In the genomic region with DNA sequence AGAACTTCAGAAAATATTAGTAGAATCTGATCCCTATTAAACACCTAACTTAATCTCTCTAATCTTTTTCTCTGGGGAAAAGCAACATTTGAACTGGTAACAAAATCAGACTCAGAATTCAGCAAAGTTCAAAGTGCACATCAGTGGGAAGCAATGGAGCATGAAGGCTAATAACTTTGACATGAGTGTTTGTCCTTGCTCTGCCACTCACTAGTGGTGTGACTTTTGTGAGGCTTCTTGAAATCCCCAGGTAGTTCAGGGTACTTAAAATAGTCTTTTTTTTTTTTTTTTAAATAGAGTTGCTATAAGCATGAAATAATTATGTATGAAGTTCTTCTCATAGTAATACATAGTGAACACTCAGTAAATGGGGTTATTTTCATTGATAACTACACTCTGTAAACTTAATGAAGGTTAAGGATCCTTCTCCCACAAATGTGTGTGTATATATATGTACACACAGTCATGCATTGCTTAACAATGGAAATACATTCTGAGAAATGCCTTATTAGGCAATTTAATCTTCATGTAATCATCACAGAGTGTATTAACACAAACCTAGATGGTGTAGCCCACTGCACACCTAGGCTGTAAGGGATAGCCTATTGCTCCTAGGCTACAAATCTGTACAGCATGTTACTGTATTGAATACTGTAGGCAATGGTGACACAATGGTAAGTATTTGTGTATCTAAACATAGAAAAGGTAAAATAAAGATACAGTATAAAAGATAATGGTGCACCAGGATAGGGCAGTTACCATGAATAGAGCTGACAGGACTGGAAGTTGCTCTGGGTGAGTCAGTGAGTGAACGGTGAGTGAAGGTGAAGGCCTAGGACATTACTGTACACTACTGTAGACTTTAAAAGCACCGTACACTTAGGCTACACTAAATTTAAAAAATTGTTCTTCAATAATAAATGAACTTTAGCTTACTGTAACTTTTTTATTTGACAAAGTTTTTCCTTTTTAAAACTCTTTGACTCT, we compare ENCODE assay signal across 2 cellular contexts.
TF ChIP-seq lines count a peak whose summit lies in the region.

No MANE protein-coding gene starts in this region.

TF ChIP-seq in GM12878, 131 proteins besides CTCF, POLR2A, EP300 and RAD21 (continues in another document):
- TF ChIP-seq, protein P1, sequence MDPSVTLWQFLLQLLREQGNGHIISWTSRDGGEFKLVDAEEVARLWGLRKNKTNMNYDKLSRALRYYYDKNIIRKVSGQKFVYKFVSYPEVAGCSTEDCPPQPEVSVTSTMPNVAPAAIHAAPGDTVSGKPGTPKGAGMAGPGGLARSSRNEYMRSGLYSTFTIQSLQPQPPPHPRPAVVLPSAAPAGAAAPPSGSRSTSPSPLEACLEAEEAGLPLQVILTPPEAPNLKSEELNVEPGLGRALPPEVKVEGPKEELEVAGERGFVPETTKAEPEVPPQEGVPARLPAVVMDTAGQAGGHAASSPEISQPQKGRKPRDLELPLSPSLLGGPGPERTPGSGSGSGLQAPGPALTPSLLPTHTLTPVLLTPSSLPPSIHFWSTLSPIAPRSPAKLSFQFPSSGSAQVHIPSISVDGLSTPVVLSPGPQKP (IDR thresholded peaks at IDR 0.05; ENCODE audit: low read depth, low read length), result no peak
- TF ChIP-seq NKRF (conservative IDR thresholded peaks at IDR 0.05), result no peak
- no peak for TF ChIP-seq EZH2 (IDR thresholded peaks at IDR 0.05; ENCODE audit: borderline replicate concordance, control insufficient read depth, low read depth, low read length)
- no peak for TF ChIP-seq SRF (IDR thresholded peaks at IDR 0.05; ENCODE audit: low read depth in 2 of 2, low read length in 2 of 2)
- 0 out of 2 replicates have a peak, but pooled peaks have one; percentile 65 for TF ChIP-seq NBN (IDR thresholded peaks at IDR 0.05)
- TF ChIP-seq, protein P2, sequence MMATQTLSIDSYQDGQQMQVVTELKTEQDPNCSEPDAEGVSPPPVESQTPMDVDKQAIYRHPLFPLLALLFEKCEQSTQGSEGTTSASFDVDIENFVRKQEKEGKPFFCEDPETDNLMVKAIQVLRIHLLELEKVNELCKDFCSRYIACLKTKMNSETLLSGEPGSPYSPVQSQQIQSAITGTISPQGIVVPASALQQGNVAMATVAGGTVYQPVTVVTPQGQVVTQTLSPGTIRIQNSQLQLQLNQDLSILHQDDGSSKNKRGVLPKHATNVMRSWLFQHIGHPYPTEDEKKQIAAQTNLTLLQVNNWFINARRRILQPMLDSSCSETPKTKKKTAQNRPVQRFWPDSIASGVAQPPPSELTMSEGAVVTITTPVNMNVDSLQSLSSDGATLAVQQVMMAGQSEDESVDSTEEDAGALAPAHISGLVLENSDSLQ (IDR thresholded peaks at IDR 0.05), result peak; percentile 89
- TF ChIP-seq MXI1 (IDR thresholded peaks at IDR 0.05; ENCODE audit: low read depth, low read length), result no peak
- TF ChIP-seq CREB1 (IDR thresholded peaks at IDR 0.05; ENCODE audit: low read depth), result no peak
- TF ChIP-seq NR2F1 (conservative IDR thresholded peaks at IDR 0.05), result peak; percentile 90
- TF ChIP-seq KDM1A (IDR thresholded peaks at IDR 0.05; ENCODE audit: borderline replicate concordance), result no peak
- TF ChIP-seq, protein P3, sequence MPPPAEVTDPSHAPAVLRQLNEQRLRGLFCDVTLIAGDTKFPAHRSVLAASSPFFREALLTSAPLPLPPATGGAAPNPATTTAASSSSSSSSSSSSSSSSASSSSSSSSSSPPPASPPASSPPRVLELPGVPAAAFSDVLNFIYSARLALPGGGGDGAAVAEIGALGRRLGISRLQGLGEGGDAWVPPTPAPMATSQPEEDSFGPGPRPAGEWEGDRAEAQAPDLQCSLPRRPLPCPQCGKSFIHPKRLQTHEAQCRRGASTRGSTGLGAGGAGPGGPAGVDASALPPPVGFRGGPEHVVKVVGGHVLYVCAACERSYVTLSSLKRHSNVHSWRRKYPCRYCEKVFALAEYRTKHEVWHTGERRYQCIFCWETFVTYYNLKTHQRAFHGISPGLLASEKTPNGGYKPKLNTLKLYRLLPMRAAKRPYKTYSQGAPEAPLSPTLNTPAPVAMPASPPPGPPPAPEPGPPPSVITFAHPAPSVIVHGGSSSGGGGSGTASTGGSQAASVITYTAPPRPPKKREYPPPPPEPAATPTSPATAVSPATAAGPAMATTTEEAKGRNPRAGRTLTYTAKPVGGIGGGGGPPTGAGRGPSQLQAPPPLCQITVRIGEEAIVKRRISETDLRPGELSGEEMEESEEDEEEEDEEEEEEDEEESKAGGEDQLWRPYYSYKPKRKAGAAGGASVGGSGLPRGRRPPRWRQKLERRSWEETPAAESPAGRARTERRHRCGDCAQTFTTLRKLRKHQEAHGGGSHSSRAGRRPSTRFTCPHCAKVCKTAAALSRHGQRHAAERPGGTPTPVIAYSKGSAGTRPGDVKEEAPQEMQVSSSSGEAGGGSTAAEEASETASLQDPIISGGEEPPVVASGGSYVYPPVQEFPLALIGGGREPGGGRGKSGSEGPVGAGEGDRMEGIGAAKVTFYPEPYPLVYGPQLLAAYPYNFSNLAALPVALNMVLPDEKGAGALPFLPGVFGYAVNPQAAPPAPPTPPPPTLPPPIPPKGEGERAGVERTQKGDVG (CRISPR knock-in tag; IDR thresholded peaks at IDR 0.05), result no peak
- peak; percentile 1; the same call in 1 of the 2 replicates for TF ChIP-seq DPF2 (IDR thresholded peaks at IDR 0.05)
- no peak for TF ChIP-seq IKZF1 (conservative IDR thresholded peaks at IDR 0.05)

TF ChIP-seq in neural cell, 6 proteins besides CTCF, POLR2A, EP300 and RAD21:
- TF ChIP-seq POLR2AphosphoS5 (IDR thresholded peaks at IDR 0.05), result no peak
- no peak for TF ChIP-seq MXI1 (conservative IDR thresholded peaks at IDR 0.05; ENCODE audit: poor library complexity, severe bottlenecking)
- no peak for TF ChIP-seq TAF1 (IDR thresholded peaks at IDR 0.05; ENCODE audit: low read depth)
- TF ChIP-seq SMC3 (conservative IDR thresholded peaks at IDR 0.05; ENCODE audit: poor library complexity), result no peak
- no peak for TF ChIP-seq EZH2 (IDR thresholded peaks at IDR 0.05; ENCODE audit: borderline replicate concordance, insufficient read depth, low read length, poor library complexity, severe bottlenecking)
- TF ChIP-seq, protein P4, sequence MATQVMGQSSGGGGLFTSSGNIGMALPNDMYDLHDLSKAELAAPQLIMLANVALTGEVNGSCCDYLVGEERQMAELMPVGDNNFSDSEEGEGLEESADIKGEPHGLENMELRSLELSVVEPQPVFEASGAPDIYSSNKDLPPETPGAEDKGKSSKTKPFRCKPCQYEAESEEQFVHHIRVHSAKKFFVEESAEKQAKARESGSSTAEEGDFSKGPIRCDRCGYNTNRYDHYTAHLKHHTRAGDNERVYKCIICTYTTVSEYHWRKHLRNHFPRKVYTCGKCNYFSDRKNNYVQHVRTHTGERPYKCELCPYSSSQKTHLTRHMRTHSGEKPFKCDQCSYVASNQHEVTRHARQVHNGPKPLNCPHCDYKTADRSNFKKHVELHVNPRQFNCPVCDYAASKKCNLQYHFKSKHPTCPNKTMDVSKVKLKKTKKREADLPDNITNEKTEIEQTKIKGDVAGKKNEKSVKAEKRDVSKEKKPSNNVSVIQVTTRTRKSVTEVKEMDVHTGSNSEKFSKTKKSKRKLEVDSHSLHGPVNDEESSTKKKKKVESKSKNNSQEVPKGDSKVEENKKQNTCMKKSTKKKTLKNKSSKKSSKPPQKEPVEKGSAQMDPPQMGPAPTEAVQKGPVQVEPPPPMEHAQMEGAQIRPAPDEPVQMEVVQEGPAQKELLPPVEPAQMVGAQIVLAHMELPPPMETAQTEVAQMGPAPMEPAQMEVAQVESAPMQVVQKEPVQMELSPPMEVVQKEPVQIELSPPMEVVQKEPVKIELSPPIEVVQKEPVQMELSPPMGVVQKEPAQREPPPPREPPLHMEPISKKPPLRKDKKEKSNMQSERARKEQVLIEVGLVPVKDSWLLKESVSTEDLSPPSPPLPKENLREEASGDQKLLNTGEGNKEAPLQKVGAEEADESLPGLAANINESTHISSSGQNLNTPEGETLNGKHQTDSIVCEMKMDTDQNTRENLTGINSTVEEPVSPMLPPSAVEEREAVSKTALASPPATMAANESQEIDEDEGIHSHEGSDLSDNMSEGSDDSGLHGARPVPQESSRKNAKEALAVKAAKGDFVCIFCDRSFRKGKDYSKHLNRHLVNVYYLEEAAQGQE (IDR thresholded peaks at IDR 0.05; ENCODE audit: borderline replicate concordance), result no peak
